ENCODE assay signal across 21 cellular contexts in genomic region chr4:122360754-122361153, GRCh38. TPM values are rescaled to one million over a fixed set of nuclear protein-coding genes. Genes with fewer than 3 reads are reported as not detected.
DNase-seq lines count a peak whose midpoint lies in the region; ATAC-seq and FAIRE-seq lines count a peak whose summit lies in the region.
"Had no signal": no experiment of that assay in that cellular context is flagged by ENCODE, and none has a peak within 500 bp of the region (broad histone marks: within the 10 kb centered on the region; RNA-seq: fewer than 3 reads in every experiment).

No MANE protein-coding gene starts in this region.

- peak; percentile 49 for FAIRE-seq in colon (lab: Jason Lieb, UNC)
- FAIRE-seq: D721Med, HTR-8/SVneo had no signal

- peaks cover under 1% of the 10 kb centered on the region; the same call in 1 of the 2 replicates for H3K36me3 ChIP-seq in H7 (replicated peaks; ENCODE audit: control insufficient read depth, insufficient read depth, low read length)

- H3K4me3 ChIP-seq in Jurkat, Clone E6-1 (ENCODE audit: low read length): no peak overlapping the region
- no peak overlapping the region for H3K4me3 ChIP-seq in H7 (ENCODE audit: insufficient read depth, low read depth, low read length)
- H3K4me3 ChIP-seq: GM23248, SJSA1 had no signal

- DNase-seq in Jurkat, Clone E6-1 (ENCODE audit: low read depth, low spot score): peak; percentile 9
- no peak for DNase-seq in H7
- no peak for DNase-seq in kidney tubule cell (ENCODE audit: low spot score)
- no peak for DNase-seq in activated CD4-positive, alpha-beta T cell treated with anti-CD3 and anti-CD28 coated beads for 1 hour
- no peak for DNase-seq in mucosa of gallbladder (ENCODE audit: low spot score)
- DNase-seq: DMS53, GDM1, GM23248, HCEC 1CT, MV-4-11, NCI-H1105 treated with DMSO at 0.1 percent for 48 hours, NCI-H2029 treated with DMSO at 0.1 percent for 48 hours, NCI-H524 treated with DMSO at 0.1 percent for 48 hours had no signal

- peak; percentile 69 for ATAC-seq in GM18907 (IDR thresholded peaks at IDR 0.05; ENCODE audit: unreplicated experiment)
- peak; percentile 40 for ATAC-seq in HG02678 (IDR thresholded peaks at IDR 0.05; ENCODE audit: unreplicated experiment)
- ATAC-seq: Right ventricle myocardium inferior had no signal

- H3K27me3 ChIP-seq in H7 (ENCODE audit: control insufficient read depth, insufficient read depth, low read length): no peaks in the 10 kb centered on the region
- H3K27me3 ChIP-seq: SJSA1 had no signal

RNA-seq across cellular contexts. Expression of gene ADAD1, which starts 18.1 kb away (rescaled TPM):
- not detected for polyA plus RNA-seq in Jurkat, Clone E6-1 (2012; ENCODE audit: insufficient read depth, insufficient read length)
- total RNA-seq in H7 (2014; rRNA removed; shearing (Covaris generic)): not detected in 2 replicates
- total RNA-seq in mucosa of gallbladder: not detected
- total RNA-seq: GM23248, Right ventricle myocardium inferior, SJSA1 had no signal
- polyA plus RNA-seq: CD14-positive monocyte, GM23248 had no signal
